Comparison of ENCODE assay signal across 36 cellular contexts in genomic region chr21:39687069-39687468, GRCh38. TPM values are rescaled to one million over a fixed set of nuclear protein-coding genes. Genes with fewer than 3 reads are reported as not detected.
DNase-seq lines count a peak whose midpoint lies in the region; ATAC-seq, FAIRE-seq and TF ChIP-seq lines count a peak whose summit lies in the region.
"Had no signal": no experiment of that assay in that cellular context is flagged by ENCODE, and none has a peak within 500 bp of the region (broad histone marks: within the 10 kb centered on the region; RNA-seq: fewer than 3 reads in every experiment).

No MANE protein-coding gene starts in this region.

- BruUV-seq in OCI-LY7 (replicated peaks; lab: Mats Ljungman, UMichigan): no TSS peak

- peaks cover 0 to 2% (median 0%) of the 10 kb centered on the region in 4 experiments; a peak in 3 of 7 replicates for H3K4me1 ChIP-seq in H1 (replicated peaks in 1 of 4; ENCODE audit: control insufficient read depth in 3 of 4, insufficient read depth in 4 of 4, low read length in 3 of 4)
- H3K4me1 ChIP-seq in OCI-LY7 (ENCODE audit: insufficient read depth, low read length, poor library complexity, severe bottlenecking): no peaks in the 10 kb centered on the region
- H3K4me1 ChIP-seq: BLaER1, neural progenitor cell, SJCRH30, spleen had no signal

- H3K4me3 ChIP-seq in H1 (ENCODE audit: extremely low read depth in 1 of 4, insufficient read depth in 2 of 4, low read depth in 3 of 4, low read length in 4 of 4) (no peak overlapping the region), OCI-LY7 (ENCODE audit: low read depth, low read length, poor library complexity, severe bottlenecking) (no peak overlapping the region)
- H3K4me3 ChIP-seq: BLaER1, neural progenitor cell, SJCRH30, spleen had no signal

- H3K36me3 ChIP-seq in H1 (ENCODE audit: control insufficient read depth in 2 of 4, insufficient read depth in 4 of 4, low read length in 3 of 4): peaks cover 0 to 4% (median 0%) of the 10 kb centered on the region in 4 experiments; a peak in 1 of 8 replicates
- no peaks in the 10 kb centered on the region for H3K36me3 ChIP-seq in OCI-LY7 (ENCODE audit: insufficient read depth, low read length)
- H3K36me3 ChIP-seq: BLaER1, neural progenitor cell, SJCRH30, spleen, WERI-Rb-1 had no signal

- H3K23ac ChIP-seq in H1 (ENCODE audit: insufficient read length): no peak overlapping the region

- H3K27me3 Mint-ChIP-seq in nephron progenitor cell (ENCODE audit: low read depth, poor library complexity) (peaks cover 4% of the 10 kb centered on the region), endothelial cell (ENCODE audit: unreplicated experiment) (peaks cover 1% of the 10 kb centered on the region)
- H3K27me3 Mint-ChIP-seq: activated CD4-positive, alpha-beta T cell treated with anti-CD3 and anti-CD28 coated beads, Interleukin-2, amount 10 ng/mL, durations not matched to agents 24 days and 14 days; activated naive CD8-positive, alpha-beta T cell; activated T-cell treated with anti-CD3 and anti-CD28 coated beads, Interleukin-2, amount 50 U/mL, for 24 hours; stimulated activated naive CD8-positive, alpha-beta T cell treated with anti-CD3 and anti-CD28 coated beads, Interleukin-15, amount 100 ng/mL, for 72 hours had no signal

- H3K27ac Mint-ChIP-seq in nephron progenitor cell: peak overlapping the region; percentile 55
- no peak overlapping the region for H3K27ac Mint-ChIP-seq in endothelial cell (ENCODE audit: unreplicated experiment)
- H3K27ac Mint-ChIP-seq: activated CD4-positive, alpha-beta T cell treated with anti-CD3 and anti-CD28 coated beads, Interleukin-2, amount 10 ng/mL, durations not matched to agents 24 days and 14 days; activated naive CD8-positive, alpha-beta T cell; activated T-cell treated with anti-CD3 and anti-CD28 coated beads, Interleukin-2, amount 50 U/mL, for 24 hours; immature natural killer cell; neural progenitor cell; stimulated activated naive CD8-positive, alpha-beta T cell treated with anti-CD3 and anti-CD28 coated beads, Interleukin-15, amount 100 ng/mL, for 72 hours had no signal

- H4K8ac ChIP-seq in H1 (ENCODE audit: extremely low read depth, insufficient read depth, low read length): no peak overlapping the region

- H2AFZ ChIP-seq in H1 (ENCODE audit: low read length) (no peak overlapping the region), OCI-LY7 (ENCODE audit: low read length) (no peak overlapping the region)
- H2AFZ ChIP-seq: neural progenitor cell had no signal

- no peak overlapping the region for H3K56ac ChIP-seq in H1 (replicated peaks; ENCODE audit: insufficient read length, low read depth, low read length)

- no peak overlapping the region for H3K14ac ChIP-seq in H1 (ENCODE audit: insufficient read length)

- H2BK12ac ChIP-seq in H1 (ENCODE audit: low read depth, low read length): no peak overlapping the region

- H3K9me3 ChIP-seq in H1 (ENCODE audit: insufficient read depth in 2 of 2, low read depth in 1 of 2, low read length in 1 of 2) (peaks cover 2 to 5% of the 10 kb centered on the region in 2 experiments; a peak in 1 of 4 replicates), OCI-LY7 (ENCODE audit: low read length) (no peaks in the 10 kb centered on the region)
- H3K9me3 ChIP-seq: Caco-2, SJCRH30 had no signal

- CTCF ChIA-PET in H1 (lab: Charles Lee; ENCODE audit: partially characterized antibody) (interaction anchor here (0.5 to 1.9 kb wide), 4 partner anchors 11 to 100 kb away, joined by 3 to 4 read pairs (median 3); no protein-coding TSS in a partner anchor), OCI-LY7 (lab: Charles Lee; ENCODE audit: unreplicated experiment) (no interaction called here)

- WGBS in H1 (ENCODE audit: extremely low coverage in 1 of 2, insufficient coverage in 1 of 2, insufficient read length in 1 of 2, insufficient replicate concordance in 2 of 2, low coverage in 1 of 2, low lambda C conversion rate in 2 of 2, missing lambda C conversion rate in 1 of 2), 2 experiments: 94% methylated on average over 10 of the region's 10 CpGs; no CpG with 5 or more reads in 1 of the 2 experiments

- H3K23me2 ChIP-seq in H1 (ENCODE audit: low read depth, low read length): no peaks in the 10 kb centered on the region; the same call in 1 of the 2 replicates

- TF ChIP-seq EP300 in H1 (IDR thresholded peaks at IDR 0.05; ENCODE audit: borderline replicate concordance in 1 of 2, low read depth in 2 of 2, low read length in 2 of 2): no peak

- H3K4ac ChIP-seq in H1 (replicated peaks; ENCODE audit: insufficient read length, low read depth, low read length): no peak overlapping the region

- no peak overlapping the region for H3K4me3 Mint-ChIP-seq in nephron progenitor cell
- no peak overlapping the region for H3K4me3 Mint-ChIP-seq in endothelial cell (ENCODE audit: unreplicated experiment)
- H3K4me3 Mint-ChIP-seq: activated CD4-positive, alpha-beta T cell treated with anti-CD3 and anti-CD28 coated beads, Interleukin-2, amount 10 ng/mL, durations not matched to agents 24 days and 14 days; activated naive CD8-positive, alpha-beta T cell; activated T-cell treated with anti-CD3 and anti-CD28 coated beads, Interleukin-2, amount 50 U/mL, for 24 hours; immature natural killer cell; neural progenitor cell; stimulated activated naive CD8-positive, alpha-beta T cell treated with anti-CD3 and anti-CD28 coated beads, Interleukin-15, amount 100 ng/mL, for 72 hours had no signal

- H4K91ac ChIP-seq in H1 (replicated peaks; ENCODE audit: insufficient read length, low read length): no peak overlapping the region

- H4K20me1 ChIP-seq in H1 (replicated peaks in 1 of 2; ENCODE audit: control insufficient read depth in 1 of 2, insufficient read depth in 2 of 2, low read length in 2 of 2): peaks cover 0 to 1% of the 10 kb centered on the region in 2 experiments
- no peaks in the 10 kb centered on the region for H4K20me1 ChIP-seq in OCI-LY7 (ENCODE audit: insufficient read depth, low read length)
- H4K20me1 ChIP-seq: BLaER1 had no signal

- H3K36me3 Mint-ChIP-seq in nephron progenitor cell (ENCODE audit: low read depth) (no peaks in the 10 kb centered on the region), endothelial cell (ENCODE audit: low read depth, unreplicated experiment) (no peaks in the 10 kb centered on the region)
- H3K36me3 Mint-ChIP-seq: activated naive CD8-positive, alpha-beta T cell; immature natural killer cell; neural progenitor cell had no signal

- 0 out of 2 replicates have a peak overlapping the region, but pooled peaks have one; percentile 50 for H2BK15ac ChIP-seq in H1 (ENCODE audit: low read length)

- no peaks in the 10 kb centered on the region for H3K27me3 ChIP-seq in H1 (replicated peaks in 1 of 4; ENCODE audit: control insufficient read depth in 3 of 4, extremely low read depth in 1 of 4, insufficient read depth in 3 of 4, low read length in 3 of 4)
- H3K27me3 ChIP-seq: BLaER1, neural progenitor cell, SJCRH30, spleen had no signal

- no peak for TF ChIP-seq RAD21 in H1 (IDR thresholded peaks at IDR 0.05 in 1 of 2, conservative IDR thresholded peaks at IDR 0.05 in 1 of 2; ENCODE audit: low read depth in 2 of 2, low read length in 2 of 2)

- no peak overlapping the region for H3K18ac ChIP-seq in H1 (ENCODE audit: extremely low read depth, low read length)

- H2BK5ac ChIP-seq in H1 (ENCODE audit: low read depth, low read length): no peak overlapping the region

- H3K9me2 ChIP-seq in OCI-LY7 (ENCODE audit: insufficient read depth, low read length): no peaks in the 10 kb centered on the region

- POLR2A ChIA-PET in H1 (lab: Charles Lee; ENCODE audit: partially characterized antibody) (no interaction called here), OCI-LY7 (lab: Charles Lee) (no interaction called here)

- no peak overlapping the region for H2AK5ac ChIP-seq in H1 (ENCODE audit: low read depth, low read length)

- H2BK20ac ChIP-seq in H1 (ENCODE audit: low read length): no peak overlapping the region

- peaks cover 21% of the 10 kb centered on the region for H3K4me1 Mint-ChIP-seq in nephron progenitor cell
- peaks cover 4% of the 10 kb centered on the region for H3K4me1 Mint-ChIP-seq in endothelial cell (ENCODE audit: unreplicated experiment)
- H3K4me1 Mint-ChIP-seq: activated CD4-positive, alpha-beta T cell treated with anti-CD3 and anti-CD28 coated beads, Interleukin-2, amount 10 ng/mL, durations not matched to agents 24 days and 14 days; immature natural killer cell; stimulated activated naive CD8-positive, alpha-beta T cell treated with anti-CD3 and anti-CD28 coated beads, Interleukin-15, amount 100 ng/mL, for 72 hours had no signal

- no peak overlapping the region for H4K5ac ChIP-seq in H1 (ENCODE audit: insufficient read length, low read depth, low read length)

- TF ChIP-seq POLR2A in H1 (IDR thresholded peaks at IDR 0.05; ENCODE audit: control extremely low read depth in 1 of 2, low read depth in 2 of 2, low read length in 2 of 2): no peak

- DNase-seq in COLO668 (lab: John Stamatoyannopoulos, UW; ENCODE audit: unreplicated experiment) (peak; percentile 79), NCI-H2029 treated with DMSO at 0.1 percent for 48 hours (lab: John Stamatoyannopoulos, UW) (peak; percentile 52), H1 (ENCODE audit: low read depth in 1 of 2, low spot score in 2 of 2) (no peak), nephron progenitor cell (no peak), COLO829 (ENCODE audit: low spot score) (no peak), OCI-LY7 (ENCODE audit: low spot score) (no peak), endothelial cell (ENCODE audit: low spot score) (no peak)
- DNase-seq: activated CD4-positive, alpha-beta T cell treated with anti-CD3 and anti-CD28 coated beads, Interleukin-2, amount 10 ng/mL, durations not matched to agents 24 days and 14 days; activated effector memory CD4-positive, alpha-beta T cell treated with anti-CD3 and anti-CD28 coated beads, Interleukin-2, amount 50 U/mL, for 16 hours; activated T-cell treated with anti-CD3 and anti-CD28 coated beads, Interleukin-2, amount 50 U/mL, for 24 hours; anterior cingulate cortex; Caco-2; DMS79; GF-D8; HCEC 1CT; immature natural killer cell; left cardiac atrium; MV-4-11; NCI-H1694 treated with DMSO at 0.1 percent for 48 hours; NCI-H524 treated with DMSO at 0.1 percent for 48 hours; right cardiac atrium; SJCRH30; spleen; stimulated activated CD8-positive, alpha-beta memory T cell treated with anti-CD3 and anti-CD28 coated beads, Interleukin-4, amount 100 ng/mL, for 48 hours; stimulated activated naive CD8-positive, alpha-beta T cell treated with anti-CD3 and anti-CD28 coated beads, Interleukin-15, amount 100 ng/mL, for 72 hours; SW 1271; WERI-Rb-1 had no signal

- H3K79me1 ChIP-seq in H1 (ENCODE audit: low read depth, low read length): no peaks in the 10 kb centered on the region

- H3K9me3 Mint-ChIP-seq in nephron progenitor cell (peaks cover 21% of the 10 kb centered on the region), endothelial cell (ENCODE audit: unreplicated experiment) (no peaks in the 10 kb centered on the region)
- H3K9me3 Mint-ChIP-seq: activated CD4-positive, alpha-beta T cell treated with anti-CD3 and anti-CD28 coated beads, Interleukin-2, amount 10 ng/mL, durations not matched to agents 24 days and 14 days; stimulated activated naive CD8-positive, alpha-beta T cell treated with anti-CD3 and anti-CD28 coated beads, Interleukin-15, amount 100 ng/mL, for 72 hours had no signal

- H3K79me2 ChIP-seq in H1 (ENCODE audit: control insufficient read depth in 1 of 2, insufficient read depth in 2 of 2, low read length in 2 of 2) (no peaks in the 10 kb centered on the region), OCI-LY7 (ENCODE audit: insufficient read depth, low read depth, low read length) (no peaks in the 10 kb centered on the region)

- H3K27ac ChIP-seq in H1 (ENCODE audit: low read depth, low read length): no peak overlapping the region
- no peak overlapping the region for H3K27ac ChIP-seq in OCI-LY7 (ENCODE audit: low read depth, low read length, poor library complexity, severe bottlenecking)
- H3K27ac ChIP-seq: BLaER1, HL-60, neural progenitor cell, SJCRH30, spleen, WERI-Rb-1 had no signal

- no peak overlapping the region for H2BK120ac ChIP-seq in H1 (replicated peaks; ENCODE audit: low read depth, low read length)

- no peak overlapping the region for H3K9ac ChIP-seq in H1 (replicated peaks in 1 of 4; ENCODE audit: extremely low read depth in 1 of 4, low read depth in 3 of 4, low read length in 3 of 4)
- H3K9ac ChIP-seq: BLaER1, neural progenitor cell had no signal

- intact Hi-C loops in OCI-LY7 (cut with micrococcal nuclease; ENCODE audit: unreplicated experiment): no loop called here

- no peak for TF ChIP-seq CTCF in H1 (IDR thresholded peaks at IDR 0.05; ENCODE audit: control extremely low read depth in 1 of 3, insufficient read depth in 1 of 3, low read depth in 1 of 3, low read length in 3 of 3)
- no peak for TF ChIP-seq CTCF in nephron progenitor cell (IDR thresholded peaks at IDR 0.05)
- TF ChIP-seq CTCF in OCI-LY7 (conservative IDR thresholded peaks at IDR 0.05; ENCODE audit: low read length): no peak
- no peak for TF ChIP-seq CTCF in endothelial cell (IDR thresholded peaks at IDR 0.05; ENCODE audit: unreplicated experiment)

- no peak for FAIRE-seq in H1 (lab: Jason Lieb, UNC)
- FAIRE-seq: bronchial epithelial cell had no signal

- H3K4me2 ChIP-seq in H1 (ENCODE audit: insufficient read depth in 1 of 2, low read depth in 2 of 2, low read length in 2 of 2) (no peak overlapping the region), OCI-LY7 (ENCODE audit: low read length) (no peak overlapping the region)
- H3K4me2 ChIP-seq: BLaER1, neural progenitor cell had no signal

- no peak for ATAC-seq in GM19452 (IDR thresholded peaks at IDR 0.05; ENCODE audit: unreplicated experiment)
- ATAC-seq: left cardiac atrium; right cardiac atrium; stimulated activated naive CD8-positive, alpha-beta T cell treated with anti-CD3 and anti-CD28 coated beads, Interleukin-15, amount 100 ng/mL, for 72 hours had no signal

RNA-seq across cellular contexts. Expression of gene IGSF5, which starts 57.9 kb away (rescaled TPM):
- total RNA-seq in H1 (2021; fragmentation: NEBNext Ultra II Directional; extraction: Animal tissue kit (Norgen Biotek cat#: 25700)): 4.4 TPM in 2 replicates
- polyA plus RNA-seq in H1 (2011; rRNA removed): 4.0 and 5.4 TPM in 2 replicates
- polyA plus RNA-seq in H1 (2011; cell fraction: cytosol; rRNA removed): 5.9 TPM
- 8.7 TPM for polyA plus RNA-seq in H1 (2011; cell fraction: nucleus; rRNA removed)
- polyA plus RNA-seq in H1 (2012, experiment 1 of 2): 3.1 to 4.7 TPM (median 4.4 TPM) in 4 replicates
- 1.0 TPM for polyA plus RNA-seq in H1 (2012, experiment 2 of 2)
- 2.4 TPM for polyA plus RNA-seq in H1 (2013, experiment 1 of 2)
- polyA plus RNA-seq in H1 (2013, experiment 2 of 2): 2.8 TPM
- 11.7 and 16.5 TPM in 2 replicates for polyA minus RNA-seq in H1 (2011; rRNA and poly(A)+ RNA removed)
- 4.3 TPM for polyA minus RNA-seq in H1 (2011; cell fraction: cytosol; rRNA and poly(A)+ RNA removed)
- polyA minus RNA-seq in H1 (2011; cell fraction: nucleus; rRNA and poly(A)+ RNA removed): 20.9 TPM
- not detected in 2 replicates for total RNA-seq in OCI-LY7 (2014; rRNA removed; shearing (Covaris generic))
- not detected in 2 replicates for total RNA-seq in OCI-LY7 (2022)
- total RNA-seq in endothelial cell (ENCODE audit: unreplicated experiment): 2.5 TPM
- total RNA-seq: activated CD4-positive, alpha-beta T cell treated with anti-CD3 and anti-CD28 coated beads, Interleukin-2, amount 10 ng/mL, durations not matched to agents 24 days and 14 days; bronchial epithelial cell; glomerular endothelial cell; lung microvascular endothelial cell; RPMI7951 had no signal
- polyA plus RNA-seq: immature natural killer cell had no signal

Comparison
In these comparisons a context has a peak if more than half of its experiments do, and no peak if none do; other contexts are left out.
1. DNase-seq: peak in COLO668 (single experiment) and NCI-H2029 treated with DMSO at 0.1 percent for 48 hours (single experiment); none in H1 (0 of 2), nephron progenitor cell (single experiment), COLO829 (single experiment), OCI-LY7 (single experiment) and endothelial cell (single experiment).